36 cellular contexts compared by ENCODE assay signal in genomic region chr2:137991078-137991477, GRCh38. TPM values are rescaled to one million over a fixed set of nuclear protein-coding genes. Genes with fewer than 3 reads are reported as not detected.
"Had no signal": no experiment of that assay in that cellular context is flagged by ENCODE, and none has a peak within 500 bp of the region (broad histone marks: within the 10 kb centered on the region; RNA-seq: fewer than 3 reads in every experiment).

No MANE protein-coding gene starts in this region.

- H3K27me3 ChIP-seq: adrenal gland, ascending aorta, body of pancreas, brain microvascular endothelial cell, breast epithelium, cardiac muscle cell had no signal

- H3K36me3 ChIP-seq: adrenal gland, brain microvascular endothelial cell, breast epithelium, cardiac muscle cell had no signal

- H3K27ac ChIP-seq: adrenal gland, ascending aorta, body of pancreas, brain microvascular endothelial cell, breast epithelium, cardiac muscle cell had no signal

- H3K9me3 ChIP-seq: body of pancreas, breast epithelium had no signal

- ATAC-seq: activated naive CD4-positive, alpha-beta T cell treated with anti-CD3 and anti-CD28 coated beads, Interleukin-2, amount 50 U/mL, for 72 hours; activated naive CD8-positive, alpha-beta T cell treated with anti-CD3 and anti-CD28 coated beads, Interleukin-2, amount 50 U/mL, for 24 hours; activated T-cell treated with anti-CD3 and anti-CD28 coated beads, Interleukin-2, amount 50 U/mL, for 4 hours; activated T-cell treated with anti-CD3 and anti-CD28 coated beads, Interleukin-2, amount 50 U/mL, for 72 hours; activated T-helper 17 cell treated with anti-CD3 and anti-CD28 coated beads, Interleukin-2, amount 50 U/mL, for 72 hours; body of pancreas had no signal

- H3K4me1 ChIP-seq: adrenal gland, ascending aorta, body of pancreas, breast epithelium had no signal

- FAIRE-seq: astrocyte, bronchial epithelial cell had no signal

- H3K4me3 ChIP-seq: adrenal gland, ascending aorta, body of pancreas, breast epithelium, cardiac muscle cell had no signal

- DNase-seq: activated effector memory CD4-positive, alpha-beta T cell treated with anti-CD3 and anti-CD28 coated beads, Interleukin-2, amount 50 U/mL, for 16 hours; activated effector memory CD4-positive, alpha-beta T cell treated with Interleukin-2 at 50 U/mL for 16 hours; activated gamma-delta T cell; activated gamma-delta T cell treated with Interleukin-2 at 50 U/mL for 16 hours; activated naive CD4-positive, alpha-beta T cell; activated naive CD4-positive, alpha-beta T cell treated with anti-CD3 and anti-CD28 coated beads for 36 hours; activated naive CD4-positive, alpha-beta T cell treated with anti-CD3 and anti-CD28 coated beads, Interleukin-2, amount 10 ng/mL, durations not matched to agents 7 days and 5 days; activated naive CD4-positive, alpha-beta T cell treated with anti-CD3 and anti-CD28 coated beads, Interleukin-2, amount 50 U/mL, for 16 hours; activated naive CD4-positive, alpha-beta T cell treated with Interleukin-2 at 50 U/mL for 16 hours; activated naive CD8-positive, alpha-beta T cell treated with anti-CD3 and anti-CD28 coated beads for 36 hours; activated naive CD8-positive, alpha-beta T cell treated with anti-CD3 and anti-CD28 coated beads, Interleukin-2, amount 10 ng/mL, durations not matched to agents 7 days and 5 days; activated naive CD8-positive, alpha-beta T cell treated with anti-CD3 and anti-CD28 coated beads, Interleukin-2, amount 50 U/mL, for 24 hours; activated T-cell treated with anti-CD3 and anti-CD28 coated beads, Interleukin-2, amount 50 U/mL, for 1 hour; activated T-cell treated with anti-CD3 and anti-CD28 coated beads, Interleukin-2, amount 50 U/mL, for 24 hours; activated T-cell treated with anti-CD3 and anti-CD28 coated beads, Interleukin-2, amount 50 U/mL, for 4 hours; activated T-cell treated with anti-CD3 and anti-CD28 coated beads, Interleukin-2, amount 50 U/mL, for 48 hours; activated T-cell treated with anti-CD3 and anti-CD28 coated beads, Interleukin-2, amount 50 U/mL, for 72 hours; adrenal gland; amniotic stem cell; amygdala; anterior cingulate cortex; aorta; body of pancreas; brain microvascular endothelial cell; caudate nucleus; central memory CD4-positive, alpha-beta T cell; cerebellar nuclear complex had no signal

RNA-seq across cellular contexts. Expression of gene HNMT, which starts 26.8 kb away (rescaled TPM):
- total RNA-seq: activated naive CD4-positive, alpha-beta T cell treated with anti-CD3 and anti-CD28 coated beads for 36 hours; activated naive CD4-positive, alpha-beta T cell treated with anti-CD3 and anti-CD28 coated beads, Interleukin-2, amount 50 U/mL, for 72 hours; activated naive CD8-positive, alpha-beta T cell treated with anti-CD3 and anti-CD28 coated beads for 36 hours; activated T-cell treated with anti-CD3 and anti-CD28 coated beads, Interleukin-2, amount 50 U/mL, for 4 hours; activated T-cell treated with anti-CD3 and anti-CD28 coated beads, Interleukin-2, amount 50 U/mL, for 72 hours; activated T-helper 1 cell treated with anti-CD3 and anti-CD28 coated beads, Interleukin-12 subunit alpha, Interleukin-12 subunit beta, Interleukin-2, Interleukin-4 antibody, amounts not matched to agents 30 ng/mL and 10 ng/mL and 1 ng/mL, durations not matched to agents 14 hours and 24 hours and 36 hours; activated T-helper 17 cell treated with anti-CD3 and anti-CD28 coated beads, Interleukin-2, amount 50 U/mL, for 72 hours; activated T-helper 2 cell treated with anti-CD3 and anti-CD28 coated beads, Interferon-gamma antibody, Interleukin-2, Interleukin-4, amounts not matched to agents 10 μg/mL and 5 μg/mL and 100 μg/mL, durations not matched to agents 14 hours and 24 hours and 36 hours had no signal
